8 cellular contexts compared by ENCODE assay signal in genomic region chr11:114061053-114062049, GRCh38. TPM values are rescaled to one million over a fixed set of nuclear protein-coding genes. Genes with fewer than 3 reads are reported as not detected.
DNase-seq lines count a peak whose midpoint lies in the region; ATAC-seq, FAIRE-seq and TF ChIP-seq lines count a peak whose summit lies in the region.

No MANE protein-coding gene starts in this region.

- intact Hi-C loops in kidney (cut with DNase I): loop anchor here (10.0 kb wide), 1 partner anchor 103 kb away; no protein-coding TSS in a partner anchor

- ATAC-seq in stimulated activated naive CD8-positive, alpha-beta T cell treated with anti-CD3 and anti-CD28 coated beads, Interleukin-15, amount 100 ng/mL, for 72 hours: no peak
- ATAC-seq in HG03039 (IDR thresholded peaks at IDR 0.05; ENCODE audit: unreplicated experiment): no peak
- ATAC-seq in GM21515 (IDR thresholded peaks at IDR 0.05; ENCODE audit: unreplicated experiment): no peak

- H3K27me3 Mint-ChIP-seq in stimulated activated naive CD8-positive, alpha-beta T cell treated with anti-CD3 and anti-CD28 coated beads, Interleukin-15, amount 100 ng/mL, for 72 hours: peaks cover 59% of the 10 kb centered on the region

- in situ Hi-C loops in brain microvascular endothelial cell (cut with HindIII; ENCODE audit: low pct_ligation_motif_present, low sequenced_read_pairs): no loop called here

- peaks cover 41% of the 10 kb centered on the region for H3K4me1 Mint-ChIP-seq in stimulated activated naive CD8-positive, alpha-beta T cell treated with anti-CD3 and anti-CD28 coated beads, Interleukin-15, amount 100 ng/mL, for 72 hours

- no peak for FAIRE-seq in kidney (lab: Jason Lieb, UNC)

- peak overlapping the region; percentile 31 for H3K9ac ChIP-seq in HUES64 (ENCODE audit: low read depth, low read length)
- peak overlapping the region; percentile 87 to 90 for H3K9ac ChIP-seq in kidney (ENCODE audit: low read length in 2 of 2)

- H3K4me1 ChIP-seq in HUES64 (ENCODE audit: insufficient read depth, low read length): peaks cover 8% of the 10 kb centered on the region; the same call in 1 of the 2 replicates
- peaks cover 0 to 21% of the 10 kb centered on the region in 2 donors for H3K4me1 ChIP-seq in kidney (ENCODE audit: control insufficient read depth in 1 of 2, insufficient read depth in 1 of 2, low read depth in 1 of 2, low read length in 2 of 2)

- H3K27me3 ChIP-seq in HUES64 (ENCODE audit: insufficient read depth, low read length): peaks cover 99% of the 10 kb centered on the region
- peaks cover 59% of the 10 kb centered on the region for H3K27me3 ChIP-seq in brain microvascular endothelial cell (replicated peaks)

- 5% methylated on average over 52 of the region's 52 CpGs for WGBS in HUES64

- H3K27ac ChIP-seq in HUES64 (ENCODE audit: low read depth, low read length) (no peak overlapping the region), brain microvascular endothelial cell (no peak overlapping the region), kidney (ENCODE audit: low read depth in 2 of 2, low read length in 2 of 2) (peak overlapping the region; percentile 89 to 92)

- H3K27ac Mint-ChIP-seq in stimulated activated naive CD8-positive, alpha-beta T cell treated with anti-CD3 and anti-CD28 coated beads, Interleukin-15, amount 100 ng/mL, for 72 hours: no peak overlapping the region

- H3K9me3 ChIP-seq in HUES64 (ENCODE audit: insufficient read depth, low read depth, low read length): no peaks in the 10 kb centered on the region
- no peaks in the 10 kb centered on the region for H3K9me3 ChIP-seq in kidney (ENCODE audit: control insufficient read depth in 1 of 2, low read length in 2 of 2)

- H3K4me3 Mint-ChIP-seq in stimulated activated naive CD8-positive, alpha-beta T cell treated with anti-CD3 and anti-CD28 coated beads, Interleukin-15, amount 100 ng/mL, for 72 hours: peak overlapping the region; percentile 92 to 93

- TF ChIP-seq CTCF in brain microvascular endothelial cell (IDR thresholded peaks at IDR 0.05; ENCODE audit: low read depth, low read length, missing control alignments) (no peak), kidney (IDR thresholded peaks at IDR 0.05; ENCODE audit: borderline replicate concordance, extremely low read depth, insufficient read depth) (no peak)

- DNase-seq in Ammon's horn (ENCODE audit: low spot score) (peak; percentile 60), brain microvascular endothelial cell (no peak), kidney (no peak)
- DNase-seq in stimulated activated naive CD8-positive, alpha-beta T cell treated with anti-CD3 and anti-CD28 coated beads, Interleukin-15, amount 100 ng/mL, for 72 hours: no peak
- DNase-seq in stimulated activated CD4-positive, alpha-beta T cell treated with anti-CD3 and anti-CD28 coated beads, Interleukin-12 subunit alpha, Interleukin-12 subunit beta, amount 100 ng/mL, for 4 hours: no peak

- H3K36me3 ChIP-seq in HUES64 (ENCODE audit: insufficient read depth, low read length): no peaks in the 10 kb centered on the region
- H3K36me3 ChIP-seq in brain microvascular endothelial cell (replicated peaks): no peaks in the 10 kb centered on the region
- peaks cover 21 to 32% of the 10 kb centered on the region in 2 donors for H3K36me3 ChIP-seq in kidney (ENCODE audit: control insufficient read depth in 1 of 2, insufficient read depth in 2 of 2, low read length in 2 of 2)

- H3K9me3 Mint-ChIP-seq in stimulated activated naive CD8-positive, alpha-beta T cell treated with anti-CD3 and anti-CD28 coated beads, Interleukin-15, amount 100 ng/mL, for 72 hours: no peaks in the 10 kb centered on the region

- H3K4me3 ChIP-seq in HUES64 (ENCODE audit: low read length): peak overlapping the region; percentile 68
- H3K4me3 ChIP-seq in brain microvascular endothelial cell (ENCODE audit: low read depth, low read length): peak overlapping the region; percentile 64
- peak overlapping the region; percentile 81 to 90 for H3K4me3 ChIP-seq in kidney (ENCODE audit: low read length in 2 of 2)

RNA-seq across cellular contexts. Expression of gene ZBTB16, which starts 1.8 kb away (rescaled TPM):
- 2.7 TPM for polyA plus RNA-seq in HUES64 (2013, experiment 1 of 2)
- polyA plus RNA-seq in HUES64 (2013, experiment 2 of 2): 4.7 TPM
- total RNA-seq in kidney: 126 TPM
- 2.5 TPM for polyA plus RNA-seq in kidney (ENCODE audit: insufficient read depth, low read depth, low replicate concordance)

Comparison
In these comparisons a context has a peak if more than half of its experiments do, and no peak if none do; other contexts are left out.
1. H3K27ac ChIP-seq: peak in kidney (2 of 2); none in HUES64 (single experiment) and brain microvascular endothelial cell (single experiment).
2. Peak in every context shown above with its lines, with median percentiles within 50 percentile points of each other: H3K4me3 ChIP-seq.